8 cellular contexts compared by ENCODE assay signal in genomic region chr17:32490101-32490482, GRCh38. TPM values are rescaled to one million over a fixed set of nuclear protein-coding genes. Genes with fewer than 3 reads are reported as not detected.
DNase-seq lines count a peak whose midpoint lies in the region; ATAC-seq and FAIRE-seq lines count a peak whose summit lies in the region.
"Had no signal": no experiment of that assay in that cellular context is flagged by ENCODE, and none has a peak within 500 bp of the region (broad histone marks: within the 10 kb centered on the region; RNA-seq: fewer than 3 reads in every experiment).

No MANE protein-coding gene starts in this region.

- no peak overlapping the region for H2BK15ac ChIP-seq in mesendoderm (replicated peaks; ENCODE audit: low read depth)

- DNase-seq in DMS 273 treated with DMSO at 0.1 percent for 48 hours (lab: John Stamatoyannopoulos, UW) (peak; percentile 69), GM19239 (ENCODE audit: insufficient read length, low spot score) (no peak), mesendoderm (peak; percentile 22), medulla oblongata (ENCODE audit: extremely low spot score) (no peak), mesenteric fat pad (ENCODE audit: low spot score) (no peak)
- peak; percentile 28 for DNase-seq in activated CD4-positive, alpha-beta T cell treated with anti-CD3 and anti-CD28 coated beads, Interleukin-2, amount 50 U/mL, for 1 hour
- DNase-seq: small intestine had no signal

- peaks cover 7% of the 10 kb centered on the region for H3K4me1 ChIP-seq in mesendoderm (ENCODE audit: control insufficient read depth, low read depth, low read length)

- H3K4ac ChIP-seq in mesendoderm (ENCODE audit: low read depth, low read length): no peak overlapping the region

- H2AK5ac ChIP-seq in mesendoderm (ENCODE audit: low read length): no peak overlapping the region

- H3K79me1 ChIP-seq in mesendoderm (ENCODE audit: low read length): peaks cover 10% of the 10 kb centered on the region

- H3K79me2 ChIP-seq in mesendoderm (ENCODE audit: control insufficient read depth, insufficient read depth, low read length): peaks cover 5% of the 10 kb centered on the region

- H3K18ac ChIP-seq in mesendoderm (ENCODE audit: low read length): no peak overlapping the region

- ATAC-seq in GM21515 (IDR thresholded peaks at IDR 0.05; ENCODE audit: unreplicated experiment): no peak

- H2BK120ac ChIP-seq in mesendoderm (ENCODE audit: low read depth, low read length): no peak overlapping the region

- H4K5ac ChIP-seq in mesendoderm (ENCODE audit: low read length): no peak overlapping the region

- H3K56ac ChIP-seq in mesendoderm (ENCODE audit: low read length): no peak overlapping the region

- no peaks in the 10 kb centered on the region for H3K27me3 ChIP-seq in mesendoderm (ENCODE audit: insufficient read depth, low read length, poor library complexity)

- no peak overlapping the region for H2BK5ac ChIP-seq in mesendoderm (ENCODE audit: low read length)

- H3K23ac ChIP-seq in mesendoderm (ENCODE audit: low read length): no peak overlapping the region

- H3K36me3 ChIP-seq in mesendoderm (ENCODE audit: control insufficient read depth, insufficient read depth, low read length): no peaks in the 10 kb centered on the region

- no peak overlapping the region for H3K4me3 ChIP-seq in mesendoderm (ENCODE audit: low read length)

- no CpG with 5 or more reads among the region's 16 CpGs for WGBS in mesendoderm (ENCODE audit: extremely low coverage, insufficient coverage, low lambda C conversion rate)

- FAIRE-seq in GM19239 (lab: Jason Lieb, UNC): peak; percentile 14
- FAIRE-seq: small intestine had no signal

- no peak overlapping the region for H3K4me2 ChIP-seq in mesendoderm (ENCODE audit: low read length)

- H3K9ac ChIP-seq in mesendoderm (ENCODE audit: low read length): no peak overlapping the region

- H3K27ac ChIP-seq in mesendoderm (ENCODE audit: low read depth, low read length): no peak overlapping the region

- H4K8ac ChIP-seq in mesendoderm (ENCODE audit: low read depth, low read length): no peak overlapping the region

RNA-seq across cellular contexts. Expression of gene CDK5R1, which starts 3.3 kb away (rescaled TPM):
- polyA plus RNA-seq in mesendoderm (2013, experiment 1 of 2): 4.6 TPM
- polyA plus RNA-seq in mesendoderm (2013, experiment 2 of 2): 4.5 TPM
- total RNA-seq in mesenteric fat pad: 1.8 TPM

RNA-seq across cellular contexts. Expression of gene PSMD11, which starts 45.8 kb away (rescaled TPM):
- 188 TPM for polyA plus RNA-seq in mesendoderm (2013, experiment 1 of 2)
- 199 TPM for polyA plus RNA-seq in mesendoderm (2013, experiment 2 of 2)
- total RNA-seq in mesenteric fat pad: 104 TPM

Comparison
In these comparisons a context has a peak if more than half of its experiments do, and no peak if none do; other contexts are left out.
1. DNase-seq: peak in DMS 273 treated with DMSO at 0.1 percent for 48 hours (single experiment), activated CD4-positive, alpha-beta T cell treated with anti-CD3 and anti-CD28 coated beads, Interleukin-2, amount 50 U/mL, for 1 hour (single experiment) and mesendoderm (single experiment); none in GM19239 (single experiment), medulla oblongata (single experiment) and mesenteric fat pad (single experiment).